12 cellular contexts compared by ENCODE assay signal in genomic region chr14:35159742-35160409, GRCh38. TPM values are rescaled to one million over a fixed set of nuclear protein-coding genes. Genes with fewer than 3 reads are reported as not detected.
A peak's percentile ranks its signal among the peaks of the same experiment; 100 is the strongest.
DNase-seq lines count a peak whose midpoint lies in the region; ATAC-seq, FAIRE-seq and TF ChIP-seq lines count a peak whose summit lies in the region.
"Had no signal": no experiment of that assay in that cellular context is flagged by ENCODE, and none has a peak within 500 bp of the region (broad histone marks: within the 10 kb centered on the region; RNA-seq: fewer than 3 reads in every experiment).

No MANE protein-coding gene starts in this region.

- no peaks in the 10 kb centered on the region for H3K9me3 ChIP-seq in thoracic aorta
- no peaks in the 10 kb centered on the region for H3K9me3 ChIP-seq in kidney (ENCODE audit: control insufficient read depth in 1 of 2, low read length in 2 of 2)

- CTCF ChIA-PET in activated CD8-positive, alpha-beta memory T cell treated with anti-CD3 and anti-CD28 coated beads, Interleukin-2, amount 10 ng/mL, durations not matched to agents 7 days and 5 days (lab: Charles Lee) = interaction anchor here (1.5 kb wide), 1 partner anchor 39 kb away, joined by 3 read pairs; no protein-coding TSS in a partner anchor

- FAIRE-seq in kidney (lab: Jason Lieb, UNC) = no peak
- FAIRE-seq: H1 had no signal

- no peaks in the 10 kb centered on the region for H3K27me3 ChIP-seq in thoracic aorta (replicated peaks; ENCODE audit: insufficient read depth)

- H3K27ac ChIP-seq in thoracic aorta (no peak overlapping the region), kidney (ENCODE audit: low read depth in 2 of 2, low read length in 2 of 2) (no peak overlapping the region)

- H3K9me3 Mint-ChIP-seq in activated CD8-positive, alpha-beta memory T cell treated with anti-CD3 and anti-CD28 coated beads, Interleukin-2, amount 10 ng/mL, durations not matched to agents 7 days and 5 days (ENCODE audit: low read depth) = no peaks in the 10 kb centered on the region

- no peak overlapping the region for H3K9ac ChIP-seq in kidney (ENCODE audit: low read length in 2 of 2)

- peaks cover 23% of the 10 kb centered on the region for H3K36me3 Mint-ChIP-seq in activated CD8-positive, alpha-beta memory T cell treated with anti-CD3 and anti-CD28 coated beads, Interleukin-2, amount 10 ng/mL, durations not matched to agents 7 days and 5 days

- H3K4me1 Mint-ChIP-seq in activated CD8-positive, alpha-beta memory T cell treated with anti-CD3 and anti-CD28 coated beads, Interleukin-2, amount 10 ng/mL, durations not matched to agents 7 days and 5 days = peaks cover 39% of the 10 kb centered on the region

- no peak for TF ChIP-seq CTCF in fibroblast of villous mesenchyme (IDR thresholded peaks at IDR 0.05; ENCODE audit: insufficient read depth, low read depth, low read length)
- TF ChIP-seq CTCF in thoracic aorta (IDR thresholded peaks at IDR 0.05) = no peak
- no peak for TF ChIP-seq CTCF in kidney (IDR thresholded peaks at IDR 0.05; ENCODE audit: borderline replicate concordance, extremely low read depth, insufficient read depth)

- H3K4me3 ChIP-seq in fibroblast of villous mesenchyme (ENCODE audit: low read depth, low read length) (peak overlapping the region; percentile 17), thoracic aorta (no peak overlapping the region), kidney (ENCODE audit: low read length in 2 of 2) (no peak overlapping the region)

- DNase-seq in activated CD8-positive, alpha-beta memory T cell treated with anti-CD3 and anti-CD28 coated beads, Interleukin-2, amount 10 ng/mL, durations not matched to agents 7 days and 5 days = no peak
- DNase-seq in activated CD8-positive, alpha-beta memory T cell treated with anti-CD3 and anti-CD28 coated beads, Interleukin-2, amount 50 U/mL, for 4 hours = no peak
- DNase-seq in SW 1271 (lab: John Stamatoyannopoulos, UW) = peak; percentile 65 to 95
- DNase-seq in fibroblast of villous mesenchyme (ENCODE audit: low read depth) = peak; percentile 95
- no peak for DNase-seq in thoracic aorta (ENCODE audit: low spot score)
- no peak for DNase-seq in kidney
- DNase-seq in SHP77 treated with DMSO at 0.1 percent for 48 hours (lab: John Stamatoyannopoulos, UW) = no peak
- DNase-seq in NCI-H1930 (lab: John Stamatoyannopoulos, UW) = no peak
- DNase-seq: activated T-cell treated with anti-CD3 and anti-CD28 coated beads for 4 hours, left ventricle myocardium superior, NCI-H2107 had no signal

- intact Hi-C loops in kidney (cut with DNase I) = no loop called here

- peak; percentile 36 for ATAC-seq in activated CD8-positive, alpha-beta memory T cell treated with anti-CD3 and anti-CD28 coated beads, Interleukin-2, amount 10 ng/mL, durations not matched to agents 7 days and 5 days
- ATAC-seq in thoracic aorta (ENCODE audit: insufficient number of reproducible peaks, low FRiP score, low read depth) = peak; percentile 34
- ATAC-seq: left ventricle myocardium superior had no signal

- peaks cover 0 to 9% of the 10 kb centered on the region in 2 donors for H3K4me1 ChIP-seq in thoracic aorta (ENCODE audit: control insufficient read depth in 1 of 2, low read depth in 2 of 2)
- H3K4me1 ChIP-seq in kidney (ENCODE audit: control insufficient read depth in 1 of 2, insufficient read depth in 1 of 2, low read depth in 1 of 2, low read length in 2 of 2) = peaks cover 0 to 10% of the 10 kb centered on the region in 2 donors

- H3K27ac Mint-ChIP-seq in activated CD8-positive, alpha-beta memory T cell treated with anti-CD3 and anti-CD28 coated beads, Interleukin-2, amount 10 ng/mL, durations not matched to agents 7 days and 5 days = no peak overlapping the region

- H3K4me3 Mint-ChIP-seq in activated CD8-positive, alpha-beta memory T cell treated with anti-CD3 and anti-CD28 coated beads, Interleukin-2, amount 10 ng/mL, durations not matched to agents 7 days and 5 days = no peak overlapping the region

- H3K27me3 Mint-ChIP-seq in activated CD8-positive, alpha-beta memory T cell treated with anti-CD3 and anti-CD28 coated beads, Interleukin-2, amount 10 ng/mL, durations not matched to agents 7 days and 5 days = no peaks in the 10 kb centered on the region

- peaks cover 3% of the 10 kb centered on the region for H3K36me3 ChIP-seq in thoracic aorta
- H3K36me3 ChIP-seq in kidney (ENCODE audit: control insufficient read depth in 1 of 2, insufficient read depth in 2 of 2, low read length in 2 of 2) = peaks cover 0 to 4% of the 10 kb centered on the region in 2 donors

RNA-seq across cellular contexts. Expression of gene PRORP, which starts 37.5 kb away (rescaled TPM):
- total RNA-seq in activated CD8-positive, alpha-beta memory T cell treated with anti-CD3 and anti-CD28 coated beads, Interleukin-2, amount 10 ng/mL, durations not matched to agents 7 days and 5 days = 10 to 100 TPM; 28.0 to 31.3 TPM
- total RNA-seq in fibroblast of villous mesenchyme (36.4 and 38.0 TPM in 2 replicates), thoracic aorta (10 to 100 TPM; 18.1 to 43.6 TPM), kidney (25.1 TPM)
- 35.6 TPM for polyA plus RNA-seq in kidney (ENCODE audit: insufficient read depth, low read depth, low replicate concordance)

RNA-seq across cellular contexts. Expression of gene PPP2R3C, which starts 38.1 kb away (rescaled TPM):
- total RNA-seq in activated CD8-positive, alpha-beta memory T cell treated with anti-CD3 and anti-CD28 coated beads, Interleukin-2, amount 10 ng/mL, durations not matched to agents 7 days and 5 days = 10 to 100 TPM; 38.9 to 47.1 TPM
- total RNA-seq in fibroblast of villous mesenchyme = 35.4 and 39.7 TPM in 2 replicates
- 10 to 100 TPM; 29.5 to 31.6 TPM for total RNA-seq in thoracic aorta
- total RNA-seq in kidney = 24.8 TPM
- 33.7 TPM for polyA plus RNA-seq in kidney (ENCODE audit: insufficient read depth, low read depth, low replicate concordance)

Comparison
In these comparisons a context has a peak if more than half of its experiments do, and no peak if none do; other contexts are left out.
1. DNase-seq: peak in SW 1271 (2 of 2) and fibroblast of villous mesenchyme (single experiment); none in activated CD8-positive, alpha-beta memory T cell treated with anti-CD3 and anti-CD28 coated beads, Interleukin-2, amount 10 ng/mL, durations not matched to agents 7 days and 5 days (single experiment), activated CD8-positive, alpha-beta memory T cell treated with anti-CD3 and anti-CD28 coated beads, Interleukin-2, amount 50 U/mL, for 4 hours (single experiment), thoracic aorta (single experiment), kidney (single experiment), SHP77 treated with DMSO at 0.1 percent for 48 hours (single experiment) and NCI-H1930 (0 of 2).